23 cellular contexts compared by ENCODE assay signal in genomic region chr3:71778353-71778752, GRCh38. TPM values are rescaled to one million over a fixed set of nuclear protein-coding genes. Genes with fewer than 3 reads are reported as not detected.
"Had no signal": no experiment of that assay in that cellular context is flagged by ENCODE, and none has a peak within 500 bp of the region (broad histone marks: within the 10 kb centered on the region; RNA-seq: fewer than 3 reads in every experiment).

No MANE protein-coding gene starts in this region.

- DNase-seq: activated CD4-positive, alpha-beta T cell treated with anti-CD3 and anti-CD28 coated beads, Interleukin-2, amount 50 U/mL, for 48 hours; activated effector memory CD4-positive, alpha-beta T cell treated with Interleukin-2 at 50 U/mL for 16 hours; activated naive CD4-positive, alpha-beta T cell treated with anti-CD3 and anti-CD28 coated beads for 36 hours; activated naive CD8-positive, alpha-beta T cell treated with anti-CD3 and anti-CD28 coated beads, Interleukin-2, amount 10 ng/mL, durations not matched to agents 7 days and 5 days; activated T-cell treated with anti-CD3 and anti-CD28 coated beads, Interleukin-2, amount 50 U/mL, for 24 hours; amniotic stem cell; effector memory CD4-positive, alpha-beta T cell; foreskin melanocyte; kidney glomerular epithelial cell; left lung; naive B cell; retina; stimulated activated CD4-positive, alpha-beta T cell treated with anti-CD3 and anti-CD28 coated beads, Interleukin-4, amount 100 ng/mL, for 24 hours; stimulated activated naive CD8-positive, alpha-beta T cell treated with anti-CD3 and anti-CD28 coated beads, Interleukin-15, Interleukin-2, amounts not matched to agents 100 U/mL and 50 U/mL, for 24 hours; upper lobe of left lung; WERI-Rb-1 had no signal

- H3K27ac Mint-ChIP-seq: activated naive CD4-positive, alpha-beta T cell treated with anti-CD3 and anti-CD28 coated beads for 36 hours; activated naive CD8-positive, alpha-beta T cell treated with anti-CD3 and anti-CD28 coated beads, Interleukin-2, amount 10 ng/mL, durations not matched to agents 7 days and 5 days; activated T-cell treated with anti-CD3 and anti-CD28 coated beads, Interleukin-2, amount 50 U/mL, for 24 hours; naive B cell; neural progenitor cell; progenitor cell of endocrine pancreas had no signal

- H3K9me3 Mint-ChIP-seq: activated naive CD4-positive, alpha-beta T cell treated with anti-CD3 and anti-CD28 coated beads for 36 hours; activated naive CD8-positive, alpha-beta T cell treated with anti-CD3 and anti-CD28 coated beads, Interleukin-2, amount 10 ng/mL, durations not matched to agents 7 days and 5 days; activated T-cell treated with anti-CD3 and anti-CD28 coated beads, Interleukin-2, amount 50 U/mL, for 24 hours; central memory CD8-positive, alpha-beta T cell; naive B cell; neural progenitor cell had no signal

- H3K4me1 Mint-ChIP-seq: naive B cell had no signal

- ATAC-seq: left lung; stimulated activated naive CD8-positive, alpha-beta T cell treated with anti-CD3 and anti-CD28 coated beads, Interleukin-15, Interleukin-2, amounts not matched to agents 100 U/mL and 50 U/mL, for 24 hours had no signal

- H3K36me3 Mint-ChIP-seq: activated naive CD8-positive, alpha-beta T cell treated with anti-CD3 and anti-CD28 coated beads, Interleukin-2, amount 10 ng/mL, durations not matched to agents 7 days and 5 days; naive B cell; neural progenitor cell had no signal

- H3K4me3 Mint-ChIP-seq: activated naive CD4-positive, alpha-beta T cell treated with anti-CD3 and anti-CD28 coated beads for 36 hours; activated naive CD8-positive, alpha-beta T cell treated with anti-CD3 and anti-CD28 coated beads, Interleukin-2, amount 10 ng/mL, durations not matched to agents 7 days and 5 days; central memory CD8-positive, alpha-beta T cell; naive B cell; neural progenitor cell had no signal

RNA-seq across cellular contexts. Expression of gene PROK2, which starts 6.6 kb away (rescaled TPM):
- total RNA-seq: activated naive CD8-positive, alpha-beta T cell treated with anti-CD3 and anti-CD28 coated beads, Interleukin-2, amount 10 ng/mL, durations not matched to agents 7 days and 5 days; breast epithelium; dermis microvascular lymphatic vessel endothelial cell; mucosa of gallbladder; osteoblast; progenitor cell of endocrine pancreas had no signal

RNA-seq across cellular contexts. Expression of gene GPR27, which starts 24.7 kb away (rescaled TPM):
- total RNA-seq: dermis microvascular lymphatic vessel endothelial cell, osteoblast had no signal
